In the genomic region with DNA sequence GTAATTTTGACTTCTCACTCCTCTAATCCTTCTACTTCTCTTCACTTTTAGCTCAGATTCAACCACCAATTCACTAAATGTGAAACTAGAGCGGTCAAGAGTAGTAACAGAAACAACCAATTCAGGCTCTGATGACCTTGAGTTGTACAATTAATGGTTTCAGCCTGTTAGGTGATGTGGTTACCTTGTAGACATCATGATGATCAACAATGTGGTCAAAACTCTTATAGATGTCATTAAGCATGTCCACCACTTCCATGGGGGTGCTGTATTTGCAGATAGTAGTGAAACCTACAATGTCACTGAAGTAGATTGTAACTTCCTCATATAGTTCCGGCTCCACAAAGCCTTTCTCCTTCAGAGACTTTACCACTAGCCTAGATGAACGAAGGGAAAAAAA, we compare ENCODE assay signal across 10 cellular contexts. TPM values are rescaled to one million over a fixed set of nuclear protein-coding genes. Genes with fewer than 3 reads are reported as not detected.
A peak's percentile ranks its signal among the peaks of the same experiment; 100 is the strongest.
DNase-seq lines count a peak whose midpoint lies in the region; ATAC-seq, FAIRE-seq and TF ChIP-seq lines count a peak whose summit lies in the region.
"Had no signal": no experiment of that assay in that cellular context is flagged by ENCODE, and none has a peak within 500 bp of the region (broad histone marks: within the 10 kb centered on the region; RNA-seq: fewer than 3 reads in every experiment).

No MANE protein-coding gene starts in this region.

- TF ChIP-seq CTCF in omental fat pad (IDR thresholded peaks at IDR 0.05), result no peak

- DNase-seq in GM12892 (ENCODE audit: insufficient read length) (no peak), NOMO-1 treated with DMSO at 0.1 percent for 48 hours (lab: John Stamatoyannopoulos, UW; ENCODE audit: unreplicated experiment) (peak; percentile 87), omental fat pad (ENCODE audit: low spot score) (no peak), NCI-H1930 (lab: John Stamatoyannopoulos, UW) (no peak), NCI-H524 treated with DMSO at 0.1 percent for 48 hours (lab: John Stamatoyannopoulos, UW) (no peak), cerebellar nuclear complex (lab: John Stamatoyannopoulos, UW) (no peak)
- DNase-seq: activated CD4-positive, alpha-beta memory T cell treated with anti-CD3 and anti-CD28 coated beads, Interleukin-2, amount 10 ng/mL, durations not matched to agents 7 days and 5 days; ovary had no signal

- ATAC-seq in GM19468 (IDR thresholded peaks at IDR 0.05; ENCODE audit: extremely low read depth, unreplicated experiment) (peak; percentile 56), HG03060 (IDR thresholded peaks at IDR 0.05; ENCODE audit: low read depth, unreplicated experiment) (peak; percentile 61), omental fat pad (ENCODE audit: low FRiP score) (no peak)

- no peak for TF ChIP-seq POLR2A in GM12892 (IDR thresholded peaks at IDR 0.05; ENCODE audit: low read depth, low read length)

- peak; percentile 90 for FAIRE-seq in GM12892 (lab: Jason Lieb, UNC)

RNA-seq across cellular contexts. Expression of gene PLBD1, which starts 54.1 kb away (rescaled TPM):
- polyA plus RNA-seq in GM12892 (2012; ENCODE audit: missing spikeins), result 0.28 TPM
- total RNA-seq in omental fat pad, result 10 to 100 TPM; 16.1 to 26.5 (median 19.8) TPM
- total RNA-seq: activated CD4-positive, alpha-beta memory T cell treated with anti-CD3 and anti-CD28 coated beads, Interleukin-2, amount 10 ng/mL, durations not matched to agents 7 days and 5 days had no signal
